ENCODE assay signal across 1 cellular context in genomic region chr1:214044438-214045214, GRCh38.
TF ChIP-seq lines count a peak whose summit lies in the region.

No MANE protein-coding gene starts in this region.

TF ChIP-seq in HepG2, 621 proteins besides CTCF, POLR2A, EP300 and RAD21 (continued from another document and continues in another):
- no peak for TF ChIP-seq TRIM22 (IDR thresholded peaks at IDR 0.05)
- no peak for TF ChIP-seq ZNF383 (CRISPR knock-in tag; IDR thresholded peaks at IDR 0.05; ENCODE audit: borderline replicate concordance)
- TF ChIP-seq PCBP2 (optimal IDR thresholded peaks at IDR 0.05; ENCODE audit: low read depth, low read length, poor library complexity, severe bottlenecking): no peak
- TF ChIP-seq HNF1A (IDR thresholded peaks at IDR 0.05; ENCODE audit: low read depth): no peak
- no peak; the same call in 1 of the 2 replicates for TF ChIP-seq HNF1A (CRISPR knock-in tag; IDR thresholded peaks at IDR 0.05; ENCODE audit: borderline replicate concordance)
- TF ChIP-seq ZNF367 (CRISPR knock-in tag; IDR thresholded peaks at IDR 0.05; ENCODE audit: borderline replicate concordance): no peak
- no peak for TF ChIP-seq ELF1 (CRISPR knock-in tag; IDR thresholded peaks at IDR 0.05)
- no peak for TF ChIP-seq XRCC5 (optimal IDR thresholded peaks at IDR 0.05; ENCODE audit: low read length)
- TF ChIP-seq CREM (IDR thresholded peaks at IDR 0.05): peak; percentile 80; the same call in 1 of the 2 replicates
- no peak for TF ChIP-seq CREM (CRISPR knock-in tag; IDR thresholded peaks at IDR 0.05)
- no peak for TF ChIP-seq ZNF615 (CRISPR knock-in tag; IDR thresholded peaks at IDR 0.05; ENCODE audit: borderline replicate concordance)
- TF ChIP-seq ZNF296 (CRISPR knock-in tag; conservative IDR thresholded peaks at IDR 0.05): no peak
- TF ChIP-seq ZBTB10 (CRISPR knock-in tag; IDR thresholded peaks at IDR 0.05; ENCODE audit: borderline replicate concordance): no peak
- no peak for TF ChIP-seq ZMAT3 (CRISPR knock-in tag; conservative IDR thresholded peaks at IDR 0.05)
- TF ChIP-seq ZNF660 (CRISPR knock-in tag; IDR thresholded peaks at IDR 0.05; ENCODE audit: borderline replicate concordance, low read depth): no peak
- TF ChIP-seq ZNF770 (CRISPR knock-in tag; IDR thresholded peaks at IDR 0.05): no peak
- TF ChIP-seq MAX (IDR thresholded peaks at IDR 0.05): peak; percentile 36; the same call in 1 of the 2 replicates
- peak; percentile 66 for TF ChIP-seq TEAD3 (CRISPR knock-in tag; optimal IDR thresholded peaks at IDR 0.05; ENCODE audit: borderline replicate concordance)
- no peak for TF ChIP-seq CENPT (CRISPR knock-in tag; IDR thresholded peaks at IDR 0.05; ENCODE audit: low read depth)
- no peak for TF ChIP-seq TOE1 (CRISPR knock-in tag; IDR thresholded peaks at IDR 0.05)
- TF ChIP-seq ZNF644 (CRISPR knock-in tag; IDR thresholded peaks at IDR 0.05; ENCODE audit: low read depth): 0 out of 2 replicates have a peak, but pooled peaks have one; percentile 57
- TF ChIP-seq ARID5B (CRISPR knock-in tag; IDR thresholded peaks at IDR 0.05): peak; percentile 93
- TF ChIP-seq ZNF713 (CRISPR knock-in tag; IDR thresholded peaks at IDR 0.05): no peak
- TF ChIP-seq AHR (CRISPR knock-in tag; IDR thresholded peaks at IDR 0.05): no peak
- TF ChIP-seq ZNF207 (IDR thresholded peaks at IDR 0.05; ENCODE audit: borderline replicate concordance): no peak
- TF ChIP-seq HDAC2 (CRISPR knock-in tag; IDR thresholded peaks at IDR 0.05): peak; percentile 69; the same call in 1 of the 2 replicates
- TF ChIP-seq ETV6 (CRISPR knock-in tag; conservative IDR thresholded peaks at IDR 0.05): no peak
- no peak for TF ChIP-seq SOX13 (IDR thresholded peaks at IDR 0.05)
- TF ChIP-seq SOX13 (CRISPR knock-in tag; conservative IDR thresholded peaks at IDR 0.05 in 1 of 2, IDR thresholded peaks at IDR 0.05 in 1 of 2): peak in 1 of 2 experiments; percentile 74; a peak in 2 of 4 replicates
- no peak for TF ChIP-seq ZNF614 (CRISPR knock-in tag; IDR thresholded peaks at IDR 0.05; ENCODE audit: borderline replicate concordance)
- 0 out of 2 replicates have a peak, but pooled peaks have one; percentile 15 for TF ChIP-seq GATAD1 (CRISPR knock-in tag; IDR thresholded peaks at IDR 0.05)
- no peak for TF ChIP-seq ZNF3 (CRISPR knock-in tag; IDR thresholded peaks at IDR 0.05)
- no peak for TF ChIP-seq ZNF337 (CRISPR knock-in tag; IDR thresholded peaks at IDR 0.05; ENCODE audit: borderline replicate concordance, low read depth)
- no peak for TF ChIP-seq ZNF513 (CRISPR knock-in tag; conservative IDR thresholded peaks at IDR 0.05)
- TF ChIP-seq KLF12 (CRISPR knock-in tag; IDR thresholded peaks at IDR 0.05; ENCODE audit: borderline replicate concordance): no peak
- TF ChIP-seq ZNF784 (CRISPR knock-in tag; IDR thresholded peaks at IDR 0.05; ENCODE audit: borderline replicate concordance): no peak
- TF ChIP-seq ZSCAN25 (CRISPR knock-in tag; IDR thresholded peaks at IDR 0.05): no peak
- no peak for TF ChIP-seq RARG (CRISPR knock-in tag; IDR thresholded peaks at IDR 0.05; ENCODE audit: low read depth)
- TF ChIP-seq ZNF382 (CRISPR knock-in tag; IDR thresholded peaks at IDR 0.05; ENCODE audit: borderline replicate concordance): no peak
- peak; percentile 90 for TF ChIP-seq NR2F6 (IDR thresholded peaks at IDR 0.05)
- TF ChIP-seq NR2F6 (CRISPR knock-in tag; IDR thresholded peaks at IDR 0.05): peak; percentile 78
- peak; percentile 88 for TF ChIP-seq KAT2B (IDR thresholded peaks at IDR 0.05; ENCODE audit: borderline replicate concordance, low read depth, low read length)
- peak; percentile 88 for TF ChIP-seq RARA (CRISPR knock-in tag; IDR thresholded peaks at IDR 0.05)
- TF ChIP-seq MLX (CRISPR knock-in tag; IDR thresholded peaks at IDR 0.05): no peak
- no peak for TF ChIP-seq DBP (CRISPR knock-in tag; IDR thresholded peaks at IDR 0.05; ENCODE audit: not compliant biosample characterization)
- TF ChIP-seq ZZZ3 (CRISPR knock-in tag; IDR thresholded peaks at IDR 0.05; ENCODE audit: borderline replicate concordance): no peak
- no peak for TF ChIP-seq RFX5 (IDR thresholded peaks at IDR 0.05; ENCODE audit: low read depth, low read length)
- TF ChIP-seq ZNF652 (CRISPR knock-in tag; IDR thresholded peaks at IDR 0.05; ENCODE audit: borderline replicate concordance, low read depth): no peak
- no peak for TF ChIP-seq FOXK2 (IDR thresholded peaks at IDR 0.05)
- TF ChIP-seq ZNF747 (CRISPR knock-in tag; IDR thresholded peaks at IDR 0.05; ENCODE audit: borderline replicate concordance): no peak
